In the genomic region with DNA sequence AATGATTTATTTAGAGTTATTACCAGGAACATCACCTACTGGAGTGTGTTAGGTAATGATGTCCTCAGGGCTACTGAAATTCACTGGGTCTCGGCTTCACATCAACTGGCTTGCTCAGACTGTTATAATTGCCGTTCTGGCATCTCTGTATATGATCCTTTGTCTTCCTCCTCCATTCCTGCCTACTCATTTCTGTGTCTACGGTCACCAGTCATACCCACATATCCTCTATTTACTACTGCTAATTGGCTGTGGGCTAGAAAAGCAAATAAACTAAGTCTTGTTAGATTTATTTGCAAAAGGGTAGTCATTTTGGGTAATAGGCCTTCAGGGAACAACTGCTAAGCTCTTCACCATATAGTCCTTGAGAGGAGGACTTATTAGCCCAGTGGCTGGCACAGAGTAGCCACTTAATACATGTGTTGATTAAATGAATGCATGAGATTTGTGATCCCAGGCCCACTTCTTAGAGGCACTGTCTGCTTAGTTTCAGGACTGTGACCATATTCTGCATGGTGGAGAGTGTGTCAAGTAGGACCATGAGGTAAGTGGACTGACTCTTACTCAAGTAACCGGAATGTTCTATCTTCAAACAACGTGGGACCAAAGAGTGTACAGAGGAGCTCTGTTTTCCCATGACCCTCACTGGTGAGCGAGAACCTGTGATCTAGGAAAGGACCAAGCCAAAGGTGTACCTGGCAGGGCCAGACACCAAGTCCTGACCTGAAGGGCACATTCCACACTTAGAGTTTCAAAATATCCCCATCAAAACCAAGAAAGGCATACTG, we compare ENCODE assay signal across 19 cellular contexts. TPM values are rescaled to one million over a fixed set of nuclear protein-coding genes. Genes with fewer than 3 reads are reported as not detected.
DNase-seq lines count a peak whose midpoint lies in the region; ATAC-seq and TF ChIP-seq lines count a peak whose summit lies in the region.
"Had no signal": no experiment of that assay in that cellular context is flagged by ENCODE, and none has a peak within 500 bp of the region (broad histone marks: within the 10 kb centered on the region; RNA-seq: fewer than 3 reads in every experiment).

No MANE protein-coding gene starts in this region.

- H3K27ac ChIP-seq in A673 (ENCODE audit: low read depth, low read length, poor library complexity, severe bottlenecking) (peak overlapping the region; percentile 100), PC-9 (peak overlapping the region; percentile 91), dorsolateral prefrontal cortex (no peak overlapping the region), right cardiac atrium (ENCODE audit: low read length) (no peak overlapping the region), tibial artery (no peak overlapping the region)
- H3K27ac ChIP-seq: colonic mucosa, gastroesophageal sphincter, right lobe of liver had no signal

- H3K36me3 ChIP-seq in A673 (ENCODE audit: insufficient read depth, low read length, poor library complexity, severe bottlenecking) = peaks cover 13% of the 10 kb centered on the region
- no peaks in the 10 kb centered on the region; the same call in 1 of the 2 replicates for H3K36me3 ChIP-seq in PC-9 (ENCODE audit: low read depth)
- peaks cover 12 to 13% (median 13%) of the 10 kb centered on the region in 3 donors for H3K36me3 ChIP-seq in tibial artery
- H3K36me3 ChIP-seq: colonic mucosa had no signal

- H3K9me3 ChIP-seq in A673 (ENCODE audit: low read depth, low read length, poor library complexity, severe bottlenecking) (no peaks in the 10 kb centered on the region), PC-9 (ENCODE audit: insufficient read depth, low read depth) (no peaks in the 10 kb centered on the region), right cardiac atrium (ENCODE audit: control insufficient read depth, low read length) (no peaks in the 10 kb centered on the region), tibial artery (no peaks in the 10 kb centered on the region)
- H3K9me3 ChIP-seq: colonic mucosa, gastroesophageal sphincter, right lobe of liver had no signal

- DNase-seq in A673 (ENCODE audit: low spot score) (peak; percentile 92), ELR (ENCODE audit: low read depth) (peak; percentile 10), PC-9 (peak in 1 of 2 experiments; percentile 72), fibroblast of peridontal ligament (ENCODE audit: extremely low read depth) (peak; percentile 37), dorsolateral prefrontal cortex (no peak), right cardiac atrium (no peak), tibial artery (no peak)
- DNase-seq: activated CD4-positive, alpha-beta T cell treated with anti-CD3 and anti-CD28 coated beads, Interleukin-2, amount 50 U/mL, for 1 hour; activated naive CD4-positive, alpha-beta T cell; CD4-positive, alpha-beta T cell; colonic mucosa; left colon; NCI-H146; NCI-H345; occipital lobe; right lobe of liver; stimulated activated naive CD8-positive, alpha-beta T cell treated with anti-CD3 and anti-CD28 coated beads, Interleukin-15, Interleukin-2, amounts not matched to agents 100 U/mL and 50 U/mL, for 24 hours had no signal

- H3K79me2 ChIP-seq in PC-9 (ENCODE audit: low read depth) = peaks cover 88% of the 10 kb centered on the region

- CTCF ChIA-PET in A673 (lab: Charles Lee) = no interaction called here
- CTCF ChIA-PET in PC-9 (lab: Charles Lee) = interaction anchor here (0.6 kb wide), 1 partner anchor 883 kb away, joined by 6 read pairs; no protein-coding TSS in a partner anchor

- H3K4me1 ChIP-seq in A673 (ENCODE audit: insufficient read depth, low read length, poor library complexity, severe bottlenecking) (peaks cover 95% of the 10 kb centered on the region), PC-9 (replicated peaks; ENCODE audit: insufficient read depth) (peaks cover 65% of the 10 kb centered on the region), right cardiac atrium (ENCODE audit: control insufficient read depth, insufficient read depth, low read length) (peaks cover 6% of the 10 kb centered on the region), tibial artery (peaks cover 0 to 4% (median 0%) of the 10 kb centered on the region in 4 donors)
- H3K4me1 ChIP-seq: right lobe of liver had no signal

- intact Hi-C loops in A673 (cut with micrococcal nuclease; ENCODE audit: unreplicated experiment) = no loop called here
- intact Hi-C loops in PC-9 (cut with micrococcal nuclease; ENCODE audit: unreplicated experiment) = no loop called here
- intact Hi-C loops in dorsolateral prefrontal cortex (cut with DNase I) = no loop called here
- intact Hi-C loops in right cardiac atrium (cut with DNase I) = no loop called here
- intact Hi-C loops in tibial artery (cut with DNase I; ENCODE audit: low total_unique reads) = no loop called here

- POLR2A ChIA-PET in A673 (lab: Charles Lee; ENCODE audit: low non-redundant PET) = interaction anchor here (1.2 kb wide), 1 partner anchor 12 kb away, joined by 4 read pairs; no protein-coding TSS in a partner anchor
- POLR2A ChIA-PET in PC-9 (lab: Charles Lee; ENCODE audit: unreplicated experiment) = interaction anchor here (0.7 kb wide), 1 partner anchor 1554 kb away, joined by 4 read pairs; no protein-coding TSS in a partner anchor

- TF ChIP-seq CTCF in A673 (conservative IDR thresholded peaks at IDR 0.05; ENCODE audit: low read depth, low read length) (no peak), PC-9 (conservative IDR thresholded peaks at IDR 0.05) (no peak), dorsolateral prefrontal cortex (IDR thresholded peaks at IDR 0.05 in 54 of 56, conservative IDR thresholded peaks at IDR 0.05 in 2 of 56; ENCODE audit: low read depth in 1 of 56, partially characterized antibody in 56 of 56) (no peak), tibial artery (IDR thresholded peaks at IDR 0.05) (no peak)

- 93% methylated on average over 6 of the region's 6 CpGs for WGBS in right cardiac atrium

- no peaks in the 10 kb centered on the region for H4K20me1 ChIP-seq in PC-9 (ENCODE audit: insufficient read depth)

- H3F3A ChIP-seq in PC-9 (ENCODE audit: insufficient read depth, low read depth) = peaks cover 34% of the 10 kb centered on the region

- no peak overlapping the region for H2AFZ ChIP-seq in PC-9

- BruUV-seq in A673 (replicated peaks; lab: Mats Ljungman, UMichigan) (TSS peak; percentile 92), PC-9 (replicated peaks; lab: Mats Ljungman, UMichigan) (no TSS peak)

- peak overlapping the region; percentile 65 for H3K4me2 ChIP-seq in PC-9

- no peaks in the 10 kb centered on the region for H3K27me3 ChIP-seq in A673 (replicated peaks; ENCODE audit: insufficient read depth, low read depth, low read length, poor library complexity)
- no peaks in the 10 kb centered on the region for H3K27me3 ChIP-seq in PC-9 (ENCODE audit: insufficient read depth, low read depth)
- H3K27me3 ChIP-seq in dorsolateral prefrontal cortex = no peaks in the 10 kb centered on the region
- no peaks in the 10 kb centered on the region for H3K27me3 ChIP-seq in right cardiac atrium (ENCODE audit: control insufficient read depth, insufficient read depth)
- H3K27me3 ChIP-seq in tibial artery = no peaks in the 10 kb centered on the region
- H3K27me3 ChIP-seq: colonic mucosa, gastroesophageal sphincter, right lobe of liver had no signal

- no peak for ATAC-seq in GM21423 (IDR thresholded peaks at IDR 0.05; ENCODE audit: unreplicated experiment)
- no peak for ATAC-seq in right cardiac atrium
- ATAC-seq: gastroesophageal sphincter; left colon; right lobe of liver; stimulated activated naive CD8-positive, alpha-beta T cell treated with anti-CD3 and anti-CD28 coated beads, Interleukin-15, Interleukin-2, amounts not matched to agents 100 U/mL and 50 U/mL, for 24 hours had no signal

- H3K4me3 ChIP-seq in A673 (ENCODE audit: low read depth, low read length, poor library complexity, severe bottlenecking) (no peak overlapping the region), PC-9 (0 out of 2 replicates have a peak overlapping the region, but pooled peaks have one; percentile 4), dorsolateral prefrontal cortex (no peak overlapping the region), right cardiac atrium (ENCODE audit: low read length) (no peak overlapping the region), tibial artery (no peak overlapping the region)
- H3K4me3 ChIP-seq: colonic mucosa, gastroesophageal sphincter, right lobe of liver had no signal

- H3K9me2 ChIP-seq in PC-9 (ENCODE audit: insufficient read depth) = no peaks in the 10 kb centered on the region

RNA-seq across cellular contexts. Expression of gene ZDHHC3, which starts 13.2 kb away (rescaled TPM):
- 94.7 and 95.2 TPM in 2 replicates for total RNA-seq in A673 (2021)
- 107 and 118 TPM in 2 replicates for total RNA-seq in PC-9 (2021)
- total RNA-seq in dorsolateral prefrontal cortex = 10 to 100 TPM; 41.3 to 77.7 (median 54.1) TPM
- total RNA-seq in right cardiac atrium = 10 to 100 TPM; 39.0 to 57.6 (median 40.8) TPM
- 23.9 TPM for polyA plus RNA-seq in right cardiac atrium

RNA-seq across cellular contexts. Expression of gene EXOSC7, which starts 13.2 kb away (rescaled TPM):
- 47.4 and 57.3 TPM in 2 replicates for total RNA-seq in A673 (2021)
- total RNA-seq in PC-9 (2021) = 56.2 and 58.0 TPM in 2 replicates
- total RNA-seq in dorsolateral prefrontal cortex = 10 to 100 TPM; 25.6 to 46.6 (median 33.5) TPM
- 10 to 100 TPM; 22.7 to 37.5 (median 27.8) TPM for total RNA-seq in right cardiac atrium
- 30.0 TPM for polyA plus RNA-seq in right cardiac atrium

Comparison
In these comparisons a context has a peak if more than half of its experiments do, and no peak if none do; other contexts are left out.
1. DNase-seq: peak in A673 (single experiment), ELR (single experiment) and fibroblast of peridontal ligament (single experiment); none in dorsolateral prefrontal cortex (0 of 10), right cardiac atrium (0 of 3) and tibial artery (0 of 2).
2. H3K27ac ChIP-seq: peak in A673 (single experiment) and PC-9 (single experiment); none in dorsolateral prefrontal cortex (0 of 59), right cardiac atrium (single experiment) and tibial artery (0 of 2).